Comparison of ENCODE assay signal across 2 cellular contexts in genomic region chr6:151964412-151964811, GRCh38.
TF ChIP-seq lines count a peak whose summit lies in the region.
"Not testable (repeated sequence)": the region's sequence is repeated elsewhere in the genome, so short reads cannot be mapped to it uniquely, and the experiment has no call there.

No MANE protein-coding gene starts in this region.

TF ChIP-seq in HEK293, 187 proteins besides CTCF, POLR2A, EP300 and RAD21:
- peak; percentile 78 for TF ChIP-seq ATF2 (tag by site-specific recombination; IDR thresholded peaks at IDR 0.05; ENCODE audit: low read depth)

TF ChIP-seq in K562, 482 proteins besides CTCF, POLR2A, EP300 and RAD21:
- TF ChIP-seq, protein P1, sequence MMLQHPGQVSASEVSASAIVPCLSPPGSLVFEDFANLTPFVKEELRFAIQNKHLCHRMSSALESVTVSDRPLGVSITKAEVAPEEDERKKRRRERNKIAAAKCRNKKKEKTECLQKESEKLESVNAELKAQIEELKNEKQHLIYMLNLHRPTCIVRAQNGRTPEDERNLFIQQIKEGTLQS (IDR thresholded peaks at IDR 0.05): peak; percentile 39; the same call in 1 of the 2 replicates
- TF ChIP-seq, protein P1 (CRISPR knock-in tag; conservative IDR thresholded peaks at IDR 0.05): not testable (repeated sequence)
